ENCODE assay signal across 8 cellular contexts in genomic region chr2:171522804-171523338, GRCh38. TPM values are rescaled to one million over a fixed set of nuclear protein-coding genes. Genes with fewer than 3 reads are reported as not detected.
DNase-seq lines count a peak whose midpoint lies in the region; ATAC-seq and TF ChIP-seq lines count a peak whose summit lies in the region.

No MANE protein-coding gene starts in this region.

- DNase-seq in CD14-positive monocyte (ENCODE audit: low spot score) (no peak), GM19240 (ENCODE audit: insufficient read length, low spot score) (peak; percentile 9), left ventricle myocardium inferior (peak; percentile 36), posterior cingulate gyrus (peak in 7 of 10 donors; percentile 11 to 84 (median 23)), NCI-H1694 (lab: John Stamatoyannopoulos, UW) (no peak)
- peak; percentile 51 for DNase-seq in activated naive CD8-positive, alpha-beta T cell treated with anti-CD3 and anti-CD28 coated beads, Interleukin-2, amount 10 ng/mL, durations not matched to agents 7 days and 5 days

- TF ChIP-seq CTCF in CD14-positive monocyte (IDR thresholded peaks at IDR 0.05) = no peak
- no peak for TF ChIP-seq CTCF in left ventricle myocardium inferior (IDR thresholded peaks at IDR 0.05; ENCODE audit: borderline replicate concordance)

- H3K9ac ChIP-seq in HUES6 (ENCODE audit: low read length) = peak overlapping the region; percentile 83

- peaks cover 0 to 4% of the 10 kb centered on the region in 2 donors for H3K36me3 Mint-ChIP-seq in CD14-positive monocyte
- H3K36me3 Mint-ChIP-seq in activated naive CD8-positive, alpha-beta T cell treated with anti-CD3 and anti-CD28 coated beads, Interleukin-2, amount 10 ng/mL, durations not matched to agents 7 days and 5 days = no peaks in the 10 kb centered on the region

- peak overlapping the region; percentile 96 to 97 for H3K4me3 Mint-ChIP-seq in CD14-positive monocyte
- H3K4me3 Mint-ChIP-seq in activated naive CD8-positive, alpha-beta T cell treated with anti-CD3 and anti-CD28 coated beads, Interleukin-2, amount 10 ng/mL, durations not matched to agents 7 days and 5 days = peak overlapping the region; percentile 88

- H3K27ac ChIP-seq in HUES6 (ENCODE audit: low read depth, low read length) (peak overlapping the region; percentile 3; the same call in 1 of the 2 replicates), left ventricle myocardium inferior (replicated peaks) (peak overlapping the region; percentile 95)

- H3K36me3 ChIP-seq in HUES6 (ENCODE audit: control insufficient read depth, insufficient read depth, low read length) = no peaks in the 10 kb centered on the region
- no peaks in the 10 kb centered on the region for H3K36me3 ChIP-seq in left ventricle myocardium inferior

- H3K27ac Mint-ChIP-seq in CD14-positive monocyte = peak overlapping the region; percentile 58 to 87 (median 84)
- no peak overlapping the region for H3K27ac Mint-ChIP-seq in activated naive CD8-positive, alpha-beta T cell treated with anti-CD3 and anti-CD28 coated beads, Interleukin-2, amount 10 ng/mL, durations not matched to agents 7 days and 5 days

- H3K9me3 ChIP-seq in HUES6 (ENCODE audit: control insufficient read depth, insufficient read depth, low read depth, low read length) (no peaks in the 10 kb centered on the region), left ventricle myocardium inferior (replicated peaks) (no peaks in the 10 kb centered on the region)

- intact Hi-C loops in CD14-positive monocyte (cut with micrococcal nuclease) = no loop called here
- intact Hi-C loops in left ventricle myocardium inferior (cut with micrococcal nuclease) = no loop called here
- intact Hi-C loops in posterior cingulate gyrus (cut with DNase I) = loop anchor here (1.0 kb wide), 1 partner anchor 89 kb away; the partner anchor contains the start of gene DCAF17

- POLR2A ChIA-PET in activated naive CD8-positive, alpha-beta T cell treated with anti-CD3 and anti-CD28 coated beads, Interleukin-2, amount 10 ng/mL, durations not matched to agents 7 days and 5 days (lab: Charles Lee) = interaction anchor here (1.3 kb wide), 1 partner anchor 9 kb away, joined by 3 read pairs; no protein-coding TSS in a partner anchor

- peak overlapping the region; percentile 94 for H3K4me3 ChIP-seq in HUES6 (ENCODE audit: low read depth, low read length)
- peak overlapping the region; percentile 86 for H3K4me3 ChIP-seq in left ventricle myocardium inferior

- peaks cover 21% of the 10 kb centered on the region for H3K4me1 ChIP-seq in HUES6 (ENCODE audit: control insufficient read depth, insufficient read depth, low read length)
- peaks cover 52% of the 10 kb centered on the region for H3K4me1 ChIP-seq in left ventricle myocardium inferior

- peaks cover 0 to 2% (median 0%) of the 10 kb centered on the region in 7 donors for H3K9me3 Mint-ChIP-seq in CD14-positive monocyte
- H3K9me3 Mint-ChIP-seq in activated naive CD8-positive, alpha-beta T cell treated with anti-CD3 and anti-CD28 coated beads, Interleukin-2, amount 10 ng/mL, durations not matched to agents 7 days and 5 days = no peaks in the 10 kb centered on the region

- H3K4me1 Mint-ChIP-seq in CD14-positive monocyte = peaks cover 21% of the 10 kb centered on the region
- H3K4me1 Mint-ChIP-seq in activated naive CD8-positive, alpha-beta T cell treated with anti-CD3 and anti-CD28 coated beads, Interleukin-2, amount 10 ng/mL, durations not matched to agents 7 days and 5 days = peaks cover 10% of the 10 kb centered on the region

- ATAC-seq in activated naive CD8-positive, alpha-beta T cell treated with anti-CD3 and anti-CD28 coated beads, Interleukin-2, amount 10 ng/mL, durations not matched to agents 7 days and 5 days (ENCODE audit: low read depth) = peak; percentile 38
- no peak for ATAC-seq in GM19452 (IDR thresholded peaks at IDR 0.05; ENCODE audit: unreplicated experiment)

- peaks cover 0 to 2% (median 1%) of the 10 kb centered on the region in 3 donors for H3K27me3 Mint-ChIP-seq in CD14-positive monocyte (ENCODE audit: low read depth in 3 of 3)
- peaks cover 63% of the 10 kb centered on the region for H3K27me3 Mint-ChIP-seq in activated naive CD8-positive, alpha-beta T cell treated with anti-CD3 and anti-CD28 coated beads, Interleukin-2, amount 10 ng/mL, durations not matched to agents 7 days and 5 days

- H3K27me3 ChIP-seq in HUES6 (ENCODE audit: control insufficient read depth, insufficient read depth, low read length) (peaks cover 21% of the 10 kb centered on the region), left ventricle myocardium inferior (ENCODE audit: low read depth) (no peaks in the 10 kb centered on the region)

RNA-seq across cellular contexts. Expression of gene CYBRD1, which starts 0.6 kb away (rescaled TPM):
- polyA plus RNA-seq in CD14-positive monocyte = 10 to 100 TPM; 47.3 to 61.0 TPM
- total RNA-seq in activated naive CD8-positive, alpha-beta T cell treated with anti-CD3 and anti-CD28 coated beads, Interleukin-2, amount 10 ng/mL, durations not matched to agents 7 days and 5 days = 1 to 10 TPM in 1 of 2 experiments, under 1 TPM in 1; 0.89 to 1.1 TPM
- total RNA-seq in left ventricle myocardium inferior = 48.4 TPM

Comparison
In these comparisons a context has a peak if more than half of its experiments do, and no peak if none do; other contexts are left out.
1. DNase-seq: peak in GM19240 (single experiment), activated naive CD8-positive, alpha-beta T cell treated with anti-CD3 and anti-CD28 coated beads, Interleukin-2, amount 10 ng/mL, durations not matched to agents 7 days and 5 days (single experiment), left ventricle myocardium inferior (single experiment) and posterior cingulate gyrus (7 of 10); none in CD14-positive monocyte (single experiment) and NCI-H1694 (single experiment).
2. RNA of gene CYBRD1, which starts 0.6 kb away (total RNA-seq): 48.4 TPM in left ventricle myocardium inferior (single experiment); 0.89 to 1.1 TPM in activated naive CD8-positive, alpha-beta T cell treated with anti-CD3 and anti-CD28 coated beads, Interleukin-2, amount 10 ng/mL, durations not matched to agents 7 days and 5 days; every median in the first group is over 10 times any median in the second.